ENCODE assay signal across 9 cellular contexts in the genomic region with DNA sequence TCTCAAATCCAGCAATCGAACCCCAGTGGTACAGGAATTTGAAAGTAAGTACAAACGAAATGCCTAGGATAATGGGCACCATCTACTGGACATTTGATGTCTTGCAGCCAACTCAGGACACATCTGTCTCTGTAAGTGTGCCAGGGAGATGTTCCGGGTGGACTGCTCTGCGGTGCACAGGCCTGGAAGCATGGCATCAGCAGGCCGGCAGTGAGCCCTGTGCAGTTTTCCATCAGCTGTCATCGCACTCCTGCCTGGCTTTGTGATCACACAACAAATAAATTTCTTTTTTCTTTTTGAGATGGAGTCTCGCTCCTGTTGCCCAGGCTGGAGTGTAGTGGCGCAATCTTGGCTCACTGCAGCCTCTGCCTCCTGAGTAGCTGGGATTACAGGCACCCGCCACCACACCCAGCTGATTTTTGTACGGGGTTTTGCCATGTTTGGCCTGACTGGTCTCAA.
DNase-seq lines count a peak whose midpoint lies in the region; ATAC-seq and TF ChIP-seq lines count a peak whose summit lies in the region.
"Had no signal": no experiment of that assay in that cellular context is flagged by ENCODE, and none has a peak within 500 bp of the region (broad histone marks: within the 10 kb centered on the region; RNA-seq: fewer than 3 reads in every experiment).

No MANE protein-coding gene starts in this region.

- H3K4me3 Mint-ChIP-seq in WTC11, result no peak overlapping the region
- H3K4me3 Mint-ChIP-seq: dendritic cell treated with granulocyte-macrophage colony-stimulating factor and Interleukin-4, amounts not matched to agents 40 ng/mL and 50 ng/mL, for 4 days had no signal

- H3K27ac ChIP-seq in GM23248, result no peak overlapping the region
- peak overlapping the region; percentile 33 for H3K27ac ChIP-seq in ectodermal cell (ENCODE audit: insufficient read depth, low read depth, low read length, poor library complexity, severe bottlenecking)
- H3K27ac ChIP-seq in lower lobe of right lung, result no peak overlapping the region

- peaks cover 2% of the 10 kb centered on the region; the same call in 1 of the 2 replicates for H3K4me1 ChIP-seq in GM23248 (ENCODE audit: insufficient read depth)
- H3K4me1 ChIP-seq in ectodermal cell (ENCODE audit: control insufficient read depth, insufficient read depth, low read length), result no peaks in the 10 kb centered on the region
- no peaks in the 10 kb centered on the region for H3K4me1 ChIP-seq in lower lobe of right lung

- peak overlapping the region; percentile 39 for H3K4me2 ChIP-seq in GM23248 (ENCODE audit: unreplicated experiment)

- ATAC-seq in WTC11 (peak; percentile 94), lower lobe of right lung (peak; percentile 72 to 83), GM21515 (IDR thresholded peaks at IDR 0.05; ENCODE audit: unreplicated experiment) (no peak)

- no peak overlapping the region for H3K4me3 ChIP-seq in GM23248
- H3K4me3 ChIP-seq in ectodermal cell (ENCODE audit: insufficient read depth, low read depth, low read length), result no peak overlapping the region
- H3K4me3 ChIP-seq in lower lobe of right lung, result no peak overlapping the region

- no peak overlapping the region for H3K27ac Mint-ChIP-seq in WTC11
- H3K27ac Mint-ChIP-seq: dendritic cell treated with granulocyte-macrophage colony-stimulating factor and Interleukin-4, amounts not matched to agents 40 ng/mL and 50 ng/mL, for 4 days had no signal

- H3K4me1 Mint-ChIP-seq in WTC11, result peaks cover 10% of the 10 kb centered on the region

- H3F3A ChIP-seq in GM23248 (ENCODE audit: insufficient read depth), result peaks cover 12% of the 10 kb centered on the region; the same call in 1 of the 2 replicates

- TF ChIP-seq CTCF in WTC11 (IDR thresholded peaks at IDR 0.05) (peak; percentile 68), lower lobe of right lung (IDR thresholded peaks at IDR 0.05) (peak; percentile 86)

- in situ Hi-C loops in GM23248 (cut with MboI), result loop anchor here (5.0 to 10.0 kb wide), 3 partner anchors 88 to 215 kb away; a partner anchor contains a TSS

- 27 to 29% methylated on average over 10 of the region's 10 CpGs for WGBS in GM23248 (ENCODE audit: low coverage in 1 of 2, low lambda C conversion rate in 2 of 2, missing lambda C conversion rate in 2 of 2), 2 experiments
- 83 to 85% methylated on average over 10 of the region's 10 CpGs for WGBS in ectodermal cell, 2 experiments

- DNase-seq in EH (ENCODE audit: low read depth) (peak; percentile 83), GM23248 (peak; percentile 86), NCI-H2029 (lab: John Stamatoyannopoulos, UW) (peak; percentile 64), WTC11 (ENCODE audit: low spot score) (peak; percentile 70), lower lobe of right lung (no peak)
- peak; percentile 9 for DNase-seq in stimulated activated CD8-positive, alpha-beta memory T cell treated with anti-CD3 and anti-CD28 coated beads, Interleukin-4, amount 100 ng/mL, for 24 hours (ENCODE audit: low read depth)

- peaks cover 29% of the 10 kb centered on the region for H3K9me3 Mint-ChIP-seq in WTC11

- H4K20me1 ChIP-seq in GM23248 (ENCODE audit: insufficient read depth), result no peaks in the 10 kb centered on the region

- H3K27me3 ChIP-seq in GM23248 (replicated peaks; ENCODE audit: insufficient read depth) (no peaks in the 10 kb centered on the region), ectodermal cell (ENCODE audit: control insufficient read depth, insufficient read depth, low read length, poor library complexity, severe bottlenecking) (no peaks in the 10 kb centered on the region), lower lobe of right lung (ENCODE audit: low read depth) (no peaks in the 10 kb centered on the region)

- H3K36me3 Mint-ChIP-seq in WTC11, result peaks cover 44% of the 10 kb centered on the region

- no peak overlapping the region for H2AFZ ChIP-seq in GM23248

- POLR2A ChIA-PET in WTC11 (lab: Charles Lee), result interaction anchor here (0.7 kb wide), 1 partner anchor 207 kb away, joined by 3 read pairs; no protein-coding TSS in a partner anchor

- CTCF ChIA-PET in WTC11 (lab: Charles Lee), result interaction anchor here (0.9 to 2.5 kb wide), 3 partner anchors 70 to 94 kb away, joined by 4 to 13 read pairs (median 10); no protein-coding TSS in a partner anchor

- no peaks in the 10 kb centered on the region; the same call in 1 of the 2 replicates for H3K36me3 ChIP-seq in GM23248 (ENCODE audit: low read depth)
- H3K36me3 ChIP-seq in ectodermal cell (ENCODE audit: control insufficient read depth, insufficient read depth, low read length), result peaks cover 34% of the 10 kb centered on the region
- no peaks in the 10 kb centered on the region for H3K36me3 ChIP-seq in lower lobe of right lung

- no peaks in the 10 kb centered on the region for H3K27me3 Mint-ChIP-seq in WTC11 (ENCODE audit: low read depth)
- H3K27me3 Mint-ChIP-seq: dendritic cell treated with granulocyte-macrophage colony-stimulating factor and Interleukin-4, amounts not matched to agents 40 ng/mL and 50 ng/mL, for 4 days had no signal

- H3K9ac ChIP-seq in GM23248, result peak overlapping the region; percentile 20; the same call in 1 of the 2 replicates

- peaks cover 28% of the 10 kb centered on the region for H3K79me2 ChIP-seq in GM23248 (ENCODE audit: insufficient read depth)

- H3K9me3 ChIP-seq in GM23248 (ENCODE audit: low read depth), result no peaks in the 10 kb centered on the region
- no peaks in the 10 kb centered on the region for H3K9me3 ChIP-seq in ectodermal cell (ENCODE audit: control insufficient read depth, low read length)
- H3K9me3 ChIP-seq in lower lobe of right lung, result no peaks in the 10 kb centered on the region

- intact Hi-C loops in lower lobe of right lung (cut with DNase I), result loop anchor here (10.0 kb wide), 1 partner anchor 85 kb away; no protein-coding TSS in a partner anchor

- H3K9me2 ChIP-seq in GM23248 (ENCODE audit: insufficient read depth), result no peaks in the 10 kb centered on the region

TF ChIP-seq in WTC11, 78 proteins besides CTCF, POLR2A, EP300 and RAD21 (continues in another document):
- no peak for TF ChIP-seq FOXP1 (CRISPR knock-in tag; IDR thresholded peaks at IDR 0.05; ENCODE audit: borderline replicate concordance)
- TF ChIP-seq, protein P1, sequence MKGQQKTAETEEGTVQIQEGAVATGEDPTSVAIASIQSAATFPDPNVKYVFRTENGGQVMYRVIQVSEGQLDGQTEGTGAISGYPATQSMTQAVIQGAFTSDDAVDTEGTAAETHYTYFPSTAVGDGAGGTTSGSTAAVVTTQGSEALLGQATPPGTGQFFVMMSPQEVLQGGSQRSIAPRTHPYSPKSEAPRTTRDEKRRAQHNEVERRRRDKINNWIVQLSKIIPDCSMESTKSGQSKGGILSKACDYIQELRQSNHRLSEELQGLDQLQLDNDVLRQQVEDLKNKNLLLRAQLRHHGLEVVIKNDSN (CRISPR knock-in tag; IDR thresholded peaks at IDR 0.05), result no peak
- TF ChIP-seq, protein P2, sequence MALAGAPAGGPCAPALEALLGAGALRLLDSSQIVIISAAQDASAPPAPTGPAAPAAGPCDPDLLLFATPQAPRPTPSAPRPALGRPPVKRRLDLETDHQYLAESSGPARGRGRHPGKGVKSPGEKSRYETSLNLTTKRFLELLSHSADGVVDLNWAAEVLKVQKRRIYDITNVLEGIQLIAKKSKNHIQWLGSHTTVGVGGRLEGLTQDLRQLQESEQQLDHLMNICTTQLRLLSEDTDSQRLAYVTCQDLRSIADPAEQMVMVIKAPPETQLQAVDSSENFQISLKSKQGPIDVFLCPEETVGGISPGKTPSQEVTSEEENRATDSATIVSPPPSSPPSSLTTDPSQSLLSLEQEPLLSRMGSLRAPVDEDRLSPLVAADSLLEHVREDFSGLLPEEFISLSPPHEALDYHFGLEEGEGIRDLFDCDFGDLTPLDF (CRISPR knock-in tag; IDR thresholded peaks at IDR 0.05), result no peak
- TF ChIP-seq ZNF416 (CRISPR knock-in tag; IDR thresholded peaks at IDR 0.05), result no peak
- TF ChIP-seq HMGA2 (CRISPR knock-in tag; IDR thresholded peaks at IDR 0.05), result no peak
- TF ChIP-seq, protein P3, sequence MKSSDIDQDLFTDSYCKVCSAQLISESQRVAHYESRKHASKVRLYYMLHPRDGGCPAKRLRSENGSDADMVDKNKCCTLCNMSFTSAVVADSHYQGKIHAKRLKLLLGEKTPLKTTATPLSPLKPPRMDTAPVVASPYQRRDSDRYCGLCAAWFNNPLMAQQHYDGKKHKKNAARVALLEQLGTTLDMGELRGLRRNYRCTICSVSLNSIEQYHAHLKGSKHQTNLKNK (CRISPR knock-in tag; IDR thresholded peaks at IDR 0.05), result no peak
- TF ChIP-seq RORB (CRISPR knock-in tag; IDR thresholded peaks at IDR 0.05), result no peak
- TF ChIP-seq, protein P4, sequence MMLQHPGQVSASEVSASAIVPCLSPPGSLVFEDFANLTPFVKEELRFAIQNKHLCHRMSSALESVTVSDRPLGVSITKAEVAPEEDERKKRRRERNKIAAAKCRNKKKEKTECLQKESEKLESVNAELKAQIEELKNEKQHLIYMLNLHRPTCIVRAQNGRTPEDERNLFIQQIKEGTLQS (CRISPR knock-in tag; conservative IDR thresholded peaks at IDR 0.05), result no peak
- TF ChIP-seq, protein P5, sequence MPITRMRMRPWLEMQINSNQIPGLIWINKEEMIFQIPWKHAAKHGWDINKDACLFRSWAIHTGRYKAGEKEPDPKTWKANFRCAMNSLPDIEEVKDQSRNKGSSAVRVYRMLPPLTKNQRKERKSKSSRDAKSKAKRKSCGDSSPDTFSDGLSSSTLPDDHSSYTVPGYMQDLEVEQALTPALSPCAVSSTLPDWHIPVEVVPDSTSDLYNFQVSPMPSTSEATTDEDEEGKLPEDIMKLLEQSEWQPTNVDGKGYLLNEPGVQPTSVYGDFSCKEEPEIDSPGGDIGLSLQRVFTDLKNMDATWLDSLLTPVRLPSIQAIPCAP (CRISPR knock-in tag; IDR thresholded peaks at IDR 0.05), result no peak
- no peak for TF ChIP-seq NR1H2 (CRISPR knock-in tag; IDR thresholded peaks at IDR 0.05)
- TF ChIP-seq, protein P6, sequence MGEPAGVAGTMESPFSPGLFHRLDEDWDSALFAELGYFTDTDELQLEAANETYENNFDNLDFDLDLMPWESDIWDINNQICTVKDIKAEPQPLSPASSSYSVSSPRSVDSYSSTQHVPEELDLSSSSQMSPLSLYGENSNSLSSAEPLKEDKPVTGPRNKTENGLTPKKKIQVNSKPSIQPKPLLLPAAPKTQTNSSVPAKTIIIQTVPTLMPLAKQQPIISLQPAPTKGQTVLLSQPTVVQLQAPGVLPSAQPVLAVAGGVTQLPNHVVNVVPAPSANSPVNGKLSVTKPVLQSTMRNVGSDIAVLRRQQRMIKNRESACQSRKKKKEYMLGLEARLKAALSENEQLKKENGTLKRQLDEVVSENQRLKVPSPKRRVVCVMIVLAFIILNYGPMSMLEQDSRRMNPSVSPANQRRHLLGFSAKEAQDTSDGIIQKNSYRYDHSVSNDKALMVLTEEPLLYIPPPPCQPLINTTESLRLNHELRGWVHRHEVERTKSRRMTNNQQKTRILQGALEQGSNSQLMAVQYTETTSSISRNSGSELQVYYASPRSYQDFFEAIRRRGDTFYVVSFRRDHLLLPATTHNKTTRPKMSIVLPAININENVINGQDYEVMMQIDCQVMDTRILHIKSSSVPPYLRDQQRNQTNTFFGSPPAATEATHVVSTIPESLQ (CRISPR knock-in tag; IDR thresholded peaks at IDR 0.05), result no peak
- no peak for TF ChIP-seq ESRRA (CRISPR knock-in tag; IDR thresholded peaks at IDR 0.05; ENCODE audit: borderline replicate concordance)
- TF ChIP-seq MXD4 (CRISPR knock-in tag; IDR thresholded peaks at IDR 0.05; ENCODE audit: borderline replicate concordance), result no peak
- TF ChIP-seq TP53 (CRISPR knock-in tag; IDR thresholded peaks at IDR 0.05), result no peak
